ENCODE assay signal across 28 cellular contexts in the genomic region with DNA sequence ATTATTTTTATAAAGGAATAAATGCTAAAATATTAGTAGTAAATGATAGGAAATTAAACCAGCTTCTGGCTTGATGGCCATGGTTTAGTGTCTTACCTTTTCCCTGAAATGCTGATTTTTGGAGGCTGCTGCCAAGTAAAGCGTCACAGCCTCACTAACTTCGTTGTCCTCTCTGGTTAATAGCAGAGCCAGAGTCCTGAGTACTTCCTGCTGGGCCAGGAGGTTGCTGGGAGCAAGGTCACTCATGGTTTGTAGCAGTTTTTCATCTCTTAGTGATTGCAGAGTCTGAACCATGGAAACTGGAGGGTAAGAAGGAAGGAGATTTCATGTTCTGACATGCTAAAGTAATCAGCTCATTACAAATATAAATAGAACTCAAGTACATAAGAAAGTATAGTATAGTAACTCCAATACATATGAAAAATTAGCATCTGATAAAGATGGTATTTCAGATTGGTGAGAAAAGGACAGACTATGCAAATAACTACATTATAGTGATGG. TPM values are rescaled to one million over a fixed set of nuclear protein-coding genes. Genes with fewer than 3 reads are reported as not detected.
A peak's percentile ranks its signal among the peaks of the same experiment; 100 is the strongest.
DNase-seq lines count a peak whose midpoint lies in the region; ATAC-seq, FAIRE-seq and TF ChIP-seq lines count a peak whose summit lies in the region.
"Had no signal": no experiment of that assay in that cellular context is flagged by ENCODE, and none has a peak within 500 bp of the region (broad histone marks: within the 10 kb centered on the region; RNA-seq: fewer than 3 reads in every experiment).

No MANE protein-coding gene starts in this region.

- H2AFZ ChIP-seq in HepG2 (ENCODE audit: low read length) = no peak overlapping the region

- H3K4me3 ChIP-seq in HepG2 (replicated peaks in 1 of 3; ENCODE audit: insufficient read depth in 1 of 3, low read depth in 2 of 3, low read length in 3 of 3) (no peak overlapping the region), right lobe of liver (no peak overlapping the region), epithelial cell of esophagus (ENCODE audit: low read length) (no peak overlapping the region)
- H3K4me3 ChIP-seq: colonic mucosa, heart right ventricle, sigmoid colon, transverse colon had no signal

- BruUV-seq in HepG2 (replicated peaks; lab: Mats Ljungman, UMichigan) = no TSS peak

- TF ChIP-seq POLR2A in HepG2 (IDR thresholded peaks at IDR 0.05; ENCODE audit: insufficient read depth in 1 of 2, low read depth in 2 of 2, low read length in 2 of 2) (no peak), right lobe of liver (IDR thresholded peaks at IDR 0.05) (no peak)

- TF ChIP-seq EP300 in HepG2 (IDR thresholded peaks at IDR 0.05; ENCODE audit: low read depth in 2 of 2, low read length in 2 of 2) (no peak), HepG2 (CRISPR knock-in tag; IDR thresholded peaks at IDR 0.05; ENCODE audit: borderline replicate concordance) (no peak)

- no peak for TF ChIP-seq RAD21 in HepG2 (CRISPR knock-in tag; IDR thresholded peaks at IDR 0.05)

- no peaks in the 10 kb centered on the region for H3K79me2 ChIP-seq in HepG2 (ENCODE audit: insufficient read depth, low read length)

- peaks cover 58% of the 10 kb centered on the region for H3K4me1 ChIP-seq in HepG2 (ENCODE audit: insufficient read depth, low read length)
- H3K4me1 ChIP-seq in right lobe of liver = no peaks in the 10 kb centered on the region
- H3K4me1 ChIP-seq: colonic mucosa, foreskin keratinocyte, heart right ventricle, sigmoid colon, transverse colon had no signal

- TF ChIP-seq CTCF in HepG2 (CRISPR knock-in tag; IDR thresholded peaks at IDR 0.05) (no peak), right lobe of liver (IDR thresholded peaks at IDR 0.05) (no peak), epithelial cell of esophagus (IDR thresholded peaks at IDR 0.05; ENCODE audit: insufficient read depth, low read depth, low read length, missing control alignments) (no peak)

- no peaks in the 10 kb centered on the region for H3K9me3 Mint-ChIP-seq in stimulated activated naive B cell treated with anti-CD40 and anti-IgM and Interleukin-4, amounts not matched to agents 10 μg/mL and 1 μg/mL and 100 μg/mL, for 72 hours
- H3K9me3 Mint-ChIP-seq: naive B cell had no signal

- in situ Hi-C loops in HepG2 (cut with HindIII; ENCODE audit: extremely low pct_ligation_motif_present, low pct_unique_long_range_greater_than_20kb) = no loop called here

- peaks cover 0 to 2% of the 10 kb centered on the region in 2 donors for H3K4me1 Mint-ChIP-seq in stimulated activated naive B cell treated with anti-CD40 and anti-IgM and Interleukin-4, amounts not matched to agents 10 μg/mL and 1 μg/mL and 100 μg/mL, for 72 hours
- peaks cover 15% of the 10 kb centered on the region for H3K4me1 Mint-ChIP-seq in T-helper 17 cell

- POLR2A ChIA-PET in HepG2 (lab: Yijun Ruan, JAX) = no interaction called here

- H3K36me3 Mint-ChIP-seq in stimulated activated naive B cell treated with anti-CD40 and anti-IgM and Interleukin-4, amounts not matched to agents 10 μg/mL and 1 μg/mL and 100 μg/mL, for 72 hours = peaks cover 26 to 37% of the 10 kb centered on the region in 2 donors
- H3K36me3 Mint-ChIP-seq in T-helper 17 cell (ENCODE audit: low read depth) = peaks cover 9% of the 10 kb centered on the region

- CTCF ChIA-PET in HepG2 (lab: Yijun Ruan, JAX; ENCODE audit: low intra/inter-chr PET ratio, low total read pairs) = no interaction called here

- H3K36me3 ChIP-seq in HepG2 (replicated peaks in 1 of 2; ENCODE audit: control insufficient read depth in 1 of 2, insufficient read depth in 2 of 2, low read length in 2 of 2) (no peaks in the 10 kb centered on the region), right lobe of liver (peaks cover 0 to 8% (median under 1%) of the 10 kb centered on the region in 4 donors)
- H3K36me3 ChIP-seq: colonic mucosa, transverse colon had no signal

- intact Hi-C loops in HepG2 (cut with micrococcal nuclease; ENCODE audit: unreplicated experiment) (no loop called here), right lobe of liver (cut with DNase I) (no loop called here)

- no peak for FAIRE-seq in HepG2 (lab: Jason Lieb, UNC)

- H3K9me3 ChIP-seq in HepG2 (ENCODE audit: low read length) = no peaks in the 10 kb centered on the region
- no peaks in the 10 kb centered on the region for H3K9me3 ChIP-seq in right lobe of liver
- no peaks in the 10 kb centered on the region for H3K9me3 ChIP-seq in T-helper 17 cell (ENCODE audit: control insufficient read depth, low read length, poor library complexity, severe bottlenecking)
- H3K9me3 ChIP-seq: colonic mucosa, heart right ventricle, sigmoid colon, transverse colon had no signal

- H4K20me1 ChIP-seq in HepG2 (ENCODE audit: insufficient read depth, low read length) = no peaks in the 10 kb centered on the region

- H3K9ac ChIP-seq in HepG2 (ENCODE audit: insufficient read depth, low read depth, low read length) = no peak overlapping the region

- peak; percentile 60 for ATAC-seq in HepG2
- no peak for ATAC-seq in right lobe of liver
- no peak for ATAC-seq in stimulated activated naive B cell treated with anti-CD40 and anti-IgM and Interleukin-4, amounts not matched to agents 10 μg/mL and 1 μg/mL and 100 μg/mL, for 72 hours (replicated peaks)
- ATAC-seq in T-helper 17 cell = no peak
- ATAC-seq: foreskin keratinocyte, heart right ventricle, left lobe of liver had no signal

- H3K27me3 ChIP-seq in HepG2 (ENCODE audit: control insufficient read depth in 1 of 2, insufficient read depth in 2 of 2, low read length in 2 of 2) (no peaks in the 10 kb centered on the region), right lobe of liver (no peaks in the 10 kb centered on the region)
- H3K27me3 ChIP-seq: colonic mucosa, foreskin keratinocyte, heart right ventricle, sigmoid colon, transverse colon had no signal

- 0 out of 2 replicates have a peak overlapping the region, but pooled peaks have one; percentile 19 for H3K4me2 ChIP-seq in HepG2 (ENCODE audit: low read depth, low read length)

- H3K27ac ChIP-seq in HepG2 (ENCODE audit: extremely low read length, insufficient read depth, low read length) = peak overlapping the region; percentile 38
- H3K27ac ChIP-seq in right lobe of liver = no peak overlapping the region
- H3K27ac ChIP-seq: 22Rv1, colonic mucosa, foreskin keratinocyte, heart right ventricle, sigmoid colon, transverse colon had no signal

- H3K4me3 Mint-ChIP-seq in stimulated activated naive B cell treated with anti-CD40 and anti-IgM and Interleukin-4, amounts not matched to agents 10 μg/mL and 1 μg/mL and 100 μg/mL, for 72 hours = no peak overlapping the region
- H3K4me3 Mint-ChIP-seq in T-helper 17 cell = no peak overlapping the region

- DNase-seq in NCI-H1105 treated with DMSO at 0.1 percent for 48 hours (lab: John Stamatoyannopoulos, UW) (peak; percentile 32), NCI-H1105 (lab: John Stamatoyannopoulos, UW) (no peak), HepG2 (ENCODE audit: low spot score) (no peak), right lobe of liver (no peak), epithelial cell of esophagus (ENCODE audit: low read depth) (peak; percentile 57), T-helper 17 cell (no peak)
- DNase-seq in stimulated activated naive B cell treated with anti-CD40 and anti-IgM and Interleukin-4, amounts not matched to agents 10 μg/mL and 1 μg/mL and 100 μg/mL, for 72 hours = no peak
- DNase-seq in activated effector memory CD4-positive, alpha-beta T cell treated with Interleukin-2 at 50 U/mL for 16 hours = no peak
- DNase-seq: activated CD4-positive, CD25-positive, alpha-beta regulatory T cell treated with anti-CD3 and anti-CD28 coated beads, Interleukin-2, amount 50 U/mL, for 72 hours; colonic mucosa; effector memory CD4-positive, alpha-beta T cell; GOT3; heart right ventricle; mesendoderm; naive B cell; NCI-H2107; NCI-H510A; NK-92 treated with Interleukin-12 subunit alpha and Interleukin-12 subunit beta, amount 100 ng/mL, for 24 hours; SHP77 treated with DMSO at 0.1 percent for 48 hours; sigmoid colon; stimulated activated CD4-positive, alpha-beta T cell treated with anti-CD3 and anti-CD28 coated beads, Interleukin-15, amount 100 ng/mL, for 24 hours; transverse colon had no signal

- H3K27me3 Mint-ChIP-seq in stimulated activated naive B cell treated with anti-CD40 and anti-IgM and Interleukin-4, amounts not matched to agents 10 μg/mL and 1 μg/mL and 100 μg/mL, for 72 hours = no peaks in the 10 kb centered on the region
- no peaks in the 10 kb centered on the region for H3K27me3 Mint-ChIP-seq in T-helper 17 cell
- H3K27me3 Mint-ChIP-seq: naive B cell had no signal

- peak overlapping the region; percentile 14 for H3K27ac Mint-ChIP-seq in stimulated activated naive B cell treated with anti-CD40 and anti-IgM and Interleukin-4, amounts not matched to agents 10 μg/mL and 1 μg/mL and 100 μg/mL, for 72 hours
- no peak overlapping the region for H3K27ac Mint-ChIP-seq in T-helper 17 cell

- 25% methylated on average over 2 of the region's 2 CpGs for WGBS in HepG2 (ENCODE audit: low lambda C conversion rate)
- WGBS in right lobe of liver (ENCODE audit: insufficient coverage, low coverage, low lambda C conversion rate, missing lambda C conversion rate) = 50% methylated on average over 2 of the region's 2 CpGs

RNA-seq across cellular contexts. Expression of a gene that starts 26.5 kb away (rescaled TPM):
- not detected in 2 replicates for total RNA-seq in HepG2 (2016; rRNA removed; fragmentation: Illumina TruSeq; extraction: Trizol)
- total RNA-seq in HepG2 (2016; cell fraction: cytosol; rRNA removed; fragmentation: Illumina TruSeq; extraction: Trizol; ENCODE audit: low read depth) = not detected in 2 replicates
- not detected in 2 replicates for total RNA-seq in HepG2 (2016; cell fraction: insoluble cytoplasmic fraction; rRNA removed; fragmentation: Illumina TruSeq; extraction: Trizol)
- total RNA-seq in HepG2 (2016; cell fraction: membrane; rRNA removed; fragmentation: Illumina TruSeq; extraction: Trizol) = not detected in 2 replicates
- not detected in 2 replicates for total RNA-seq in HepG2 (2016; cell fraction: nucleus; rRNA removed; fragmentation: Illumina TruSeq; extraction: Trizol)
- not detected in 2 replicates for polyA plus RNA-seq in HepG2 (2011; rRNA removed)
- polyA plus RNA-seq in HepG2 (2011; cell fraction: cytosol; rRNA removed) = not detected in 2 replicates
- not detected in 2 replicates for polyA plus RNA-seq in HepG2 (2011; cell fraction: nucleus; rRNA removed)
- polyA plus RNA-seq in HepG2 (2012) = not detected in 2 replicates
- polyA plus RNA-seq in HepG2 (2016; cell fraction: cytosol; fragmentation: Illumina TruSeq; extraction: Trizol; ENCODE audit: low read depth) = not detected in 2 replicates
- polyA plus RNA-seq in HepG2 (2016; cell fraction: insoluble cytoplasmic fraction; fragmentation: Illumina TruSeq; extraction: Trizol; ENCODE audit: low read depth) = not detected in 2 replicates
- polyA plus RNA-seq in HepG2 (2016; cell fraction: membrane; fragmentation: Illumina TruSeq; extraction: Trizol; ENCODE audit: low read depth) = not detected in 2 replicates
- not detected in 2 replicates for polyA plus RNA-seq in HepG2 (2016; cell fraction: nucleus; fragmentation: Illumina TruSeq; extraction: Trizol; ENCODE audit: insufficient read depth, low read depth)
- not detected in 2 replicates for polyA minus RNA-seq in HepG2 (2011; rRNA and poly(A)+ RNA removed; ENCODE audit: low replicate concordance)
- not detected in 2 replicates for polyA minus RNA-seq in HepG2 (2011; cell fraction: cytosol; rRNA and poly(A)+ RNA removed)
- not detected in 2 replicates for polyA minus RNA-seq in HepG2 (2011; cell fraction: nucleus; rRNA and poly(A)+ RNA removed)
- not detected for total RNA-seq in right lobe of liver
- 1 to 10 TPM; 1.1 to 2.7 TPM for total RNA-seq in T-helper 17 cell
- total RNA-seq: colonic mucosa, foreskin keratinocyte, heart right ventricle, left lobe of liver, M059J, posterior vena cava, sigmoid colon, transverse colon had no signal
- polyA plus RNA-seq: esophagus, foreskin keratinocyte, heart right ventricle had no signal

RNA-seq across cellular contexts. Expression of a gene that starts 50.4 kb away (rescaled TPM):
- total RNA-seq in HepG2 (2016; rRNA removed; fragmentation: Illumina TruSeq; extraction: Trizol) = 154 and 228 TPM in 2 replicates
- 56.6 and 64.1 TPM in 2 replicates for total RNA-seq in HepG2 (2016; cell fraction: cytosol; rRNA removed; fragmentation: Illumina TruSeq; extraction: Trizol; ENCODE audit: low read depth)
- 154 and 231 TPM in 2 replicates for total RNA-seq in HepG2 (2016; cell fraction: insoluble cytoplasmic fraction; rRNA removed; fragmentation: Illumina TruSeq; extraction: Trizol)
- 68.9 and 73.8 TPM in 2 replicates for total RNA-seq in HepG2 (2016; cell fraction: membrane; rRNA removed; fragmentation: Illumina TruSeq; extraction: Trizol)
- 108 and 117 TPM in 2 replicates for total RNA-seq in HepG2 (2016; cell fraction: nucleus; rRNA removed; fragmentation: Illumina TruSeq; extraction: Trizol)
- 41.6 and 61.8 TPM in 2 replicates for polyA plus RNA-seq in HepG2 (2011; rRNA removed)
- 38.6 and 39.1 TPM in 2 replicates for polyA plus RNA-seq in HepG2 (2011; cell fraction: cytosol; rRNA removed)
- polyA plus RNA-seq in HepG2 (2011; cell fraction: nucleus; rRNA removed) = 27.0 and 29.5 TPM in 2 replicates
- polyA plus RNA-seq in HepG2 (2012) = 64.4 and 82.5 TPM in 2 replicates
- polyA plus RNA-seq in HepG2 (2016; cell fraction: cytosol; fragmentation: Illumina TruSeq; extraction: Trizol; ENCODE audit: low read depth) = 38.2 and 45.0 TPM in 2 replicates
- polyA plus RNA-seq in HepG2 (2016; cell fraction: insoluble cytoplasmic fraction; fragmentation: Illumina TruSeq; extraction: Trizol; ENCODE audit: low read depth) = 256 and 266 TPM in 2 replicates
- polyA plus RNA-seq in HepG2 (2016; cell fraction: membrane; fragmentation: Illumina TruSeq; extraction: Trizol; ENCODE audit: low read depth) = 43.5 and 50.5 TPM in 2 replicates
- 137 and 150 TPM in 2 replicates for polyA plus RNA-seq in HepG2 (2016; cell fraction: nucleus; fragmentation: Illumina TruSeq; extraction: Trizol; ENCODE audit: insufficient read depth, low read depth)
- 38.8 and 71.1 TPM in 2 replicates for polyA minus RNA-seq in HepG2 (2011; rRNA and poly(A)+ RNA removed; ENCODE audit: low replicate concordance)
- 28.4 and 37.2 TPM in 2 replicates for polyA minus RNA-seq in HepG2 (2011; cell fraction: cytosol; rRNA and poly(A)+ RNA removed)
- polyA minus RNA-seq in HepG2 (2011; cell fraction: nucleus; rRNA and poly(A)+ RNA removed) = 67.4 and 86.9 TPM in 2 replicates
- 10 to 100 TPM in 2 of 6 experiments, 1 to 10 TPM in 4; 7.7 to 19.0 (median 8.3) TPM for total RNA-seq in right lobe of liver
- 10 to 100 TPM; 11.7 to 15.3 TPM for total RNA-seq in T-helper 17 cell

Comparison
In these comparisons a context has a peak if more than half of its experiments do, and no peak if none do; other contexts are left out.
1. DNase-seq: peak in NCI-H1105 treated with DMSO at 0.1 percent for 48 hours (single experiment) and epithelial cell of esophagus (single experiment); none in NCI-H1105 (single experiment), HepG2 (single experiment), right lobe of liver (0 of 3), stimulated activated naive B cell treated with anti-CD40 and anti-IgM and Interleukin-4, amounts not matched to agents 10 μg/mL and 1 μg/mL and 100 μg/mL, for 72 hours (single experiment), activated effector memory CD4-positive, alpha-beta T cell treated with Interleukin-2 at 50 U/mL for 16 hours (single experiment) and T-helper 17 cell (0 of 3).